In genomic region chr7:114048386-114049235, GRCh38 we compare ENCODE assay signal across 1 cellular context.
TF ChIP-seq lines count a peak whose summit lies in the region.

No MANE protein-coding gene starts in this region.

TF ChIP-seq in GM12878, 131 proteins besides CTCF, POLR2A, EP300 and RAD21 (continued from another document):
- TF ChIP-seq ZBTB11 (CRISPR knock-in tag; IDR thresholded peaks at IDR 0.05) (no peak), IRF5 (IDR thresholded peaks at IDR 0.05; ENCODE audit: borderline replicate concordance) (no peak), ZNF384 (IDR thresholded peaks at IDR 0.05; ENCODE audit: borderline replicate concordance, low read depth, low read length) (no peak), FOXM1 (IDR thresholded peaks at IDR 0.05; ENCODE audit: low read depth, low read length) (no peak), SPI1 (IDR thresholded peaks at IDR 0.05; ENCODE audit: borderline replicate concordance, insufficient read depth, low read depth, low read length) (no peak), JUNB (IDR thresholded peaks at IDR 0.05) (no peak), CHD4 (IDR thresholded peaks at IDR 0.05) (no peak)
TF ChIP-seq in GM12878: peak in this region for 0.
